In the genomic region with DNA sequence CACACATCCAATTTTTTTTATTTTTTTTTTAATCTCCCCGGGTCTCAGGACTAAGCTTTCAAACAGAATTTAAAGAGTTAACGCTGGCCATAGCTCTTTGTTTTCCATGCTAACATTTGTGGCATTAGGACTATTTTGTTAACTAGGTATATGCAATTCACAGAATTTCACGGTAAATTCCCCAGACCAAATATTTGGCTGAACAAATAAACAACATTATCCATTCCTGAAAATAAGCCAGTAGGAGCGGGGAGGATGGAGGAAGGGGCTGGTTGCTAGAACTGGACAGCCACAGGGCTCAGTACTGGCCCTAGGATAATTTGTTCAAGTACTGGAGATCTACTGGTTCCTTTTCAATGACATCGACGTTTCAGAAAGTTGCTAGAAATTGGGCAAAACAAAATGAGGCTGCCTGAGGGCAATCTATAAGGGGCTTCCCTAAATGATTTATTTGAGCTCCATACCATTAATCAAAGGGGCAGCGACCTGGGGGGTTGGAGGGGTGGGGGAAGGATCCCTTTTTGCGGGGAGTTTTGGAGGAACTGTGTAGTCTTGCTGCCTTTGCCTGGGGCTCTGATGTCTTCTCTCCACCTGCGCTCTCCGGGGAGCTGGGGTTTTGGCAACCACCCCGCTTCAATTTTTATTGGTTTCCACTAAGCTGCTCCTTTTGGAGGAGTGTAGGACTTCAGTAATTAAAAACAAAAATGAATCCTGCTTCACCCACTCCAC, we compare ENCODE assay signal across 16 cellular contexts. TPM values are rescaled to one million over a fixed set of nuclear protein-coding genes. Genes with fewer than 3 reads are reported as not detected.
DNase-seq lines count a peak whose midpoint lies in the region; TF ChIP-seq lines count a peak whose summit lies in the region.
"Had no signal": no experiment of that assay in that cellular context is flagged by ENCODE, and none has a peak within 500 bp of the region (broad histone marks: within the 10 kb centered on the region; RNA-seq: fewer than 3 reads in every experiment).

No MANE protein-coding gene starts in this region.

- DNase-seq in EL: peak; percentile 50
- DNase-seq in M059J (ENCODE audit: low read depth): peak; percentile 78
- no peak for DNase-seq in endodermal cell
- DNase-seq in DMS53 treated with DMSO at 0.1 percent for 48 hours (lab: John Stamatoyannopoulos, UW; ENCODE audit: unreplicated experiment): no peak
- DNase-seq in NCI-H524 treated with DMSO at 0.1 percent for 48 hours (lab: John Stamatoyannopoulos, UW): no peak
- no peak for DNase-seq in NCI-H2029 (lab: John Stamatoyannopoulos, UW)
- no peak for DNase-seq in activated effector memory CD4-positive, alpha-beta T cell treated with Interleukin-2 at 50 U/mL for 16 hours
- DNase-seq: DMS53, foreskin keratinocyte, NCI-H1436 treated with DMSO at 0.1 percent for 48 hours had no signal

- H3K9me3 Mint-ChIP-seq in endodermal cell: no peaks in the 10 kb centered on the region
- no peaks in the 10 kb centered on the region for H3K9me3 Mint-ChIP-seq in nephron
- H3K9me3 Mint-ChIP-seq: stimulated activated naive CD8-positive, alpha-beta T cell treated with anti-CD3 and anti-CD28 coated beads, Interleukin-15, Interleukin-2, amounts not matched to agents 100 ng/mL and 50 ng/mL, for 24 hours had no signal

- H3K27ac ChIP-seq in endodermal cell (ENCODE audit: low read depth, low read length): no peak overlapping the region
- H3K27ac ChIP-seq: foreskin keratinocyte, left lung, Peyer's patch, upper lobe of right lung had no signal

- WGBS in endodermal cell (ENCODE audit: insufficient coverage in 1 of 2, insufficient read length in 1 of 2), 2 experiments: 45 to 57% methylated on average over 4 to 11 of the region's 11 CpGs

- H3K9me3 ChIP-seq in endodermal cell (ENCODE audit: control insufficient read depth, low read length): no peaks in the 10 kb centered on the region
- H3K9me3 ChIP-seq: HAP-1, left lung, Peyer's patch, upper lobe of right lung had no signal

- H3K36me3 ChIP-seq in endodermal cell (ENCODE audit: control insufficient read depth, insufficient read depth, low read length): peaks cover 26% of the 10 kb centered on the region
- H3K36me3 ChIP-seq: left lung, upper lobe of right lung had no signal

- H3K27ac Mint-ChIP-seq in endodermal cell (no peak overlapping the region), nephron (peak overlapping the region in 1 of 3 experiments; percentile 48)
- H3K27ac Mint-ChIP-seq: stimulated activated naive CD8-positive, alpha-beta T cell treated with anti-CD3 and anti-CD28 coated beads, Interleukin-15, Interleukin-2, amounts not matched to agents 100 ng/mL and 50 ng/mL, for 24 hours had no signal

- no peak for TF ChIP-seq CTCF in endodermal cell (conservative IDR thresholded peaks at IDR 0.05)
- no peak for TF ChIP-seq CTCF in nephron (IDR thresholded peaks at IDR 0.05; ENCODE audit: unreplicated experiment in 3 of 3)

- H3K4me1 Mint-ChIP-seq in endodermal cell (peaks cover 55% of the 10 kb centered on the region), nephron (peaks cover 35% of the 10 kb centered on the region)

- H3K4me1 ChIP-seq in endodermal cell (ENCODE audit: control insufficient read depth, insufficient read depth, low read length): peaks cover 14% of the 10 kb centered on the region
- H3K4me1 ChIP-seq: foreskin keratinocyte, Peyer's patch, upper lobe of right lung had no signal

- peaks cover 24% of the 10 kb centered on the region for H3K36me3 Mint-ChIP-seq in endodermal cell (ENCODE audit: low read depth)
- peaks cover 38% of the 10 kb centered on the region for H3K36me3 Mint-ChIP-seq in nephron (ENCODE audit: low read depth)

- peak overlapping the region; percentile 69 for H3K4me3 ChIP-seq in endodermal cell (ENCODE audit: low read length)
- H3K4me3 ChIP-seq: HAP-1 had no signal

- H3K27me3 Mint-ChIP-seq in endodermal cell (ENCODE audit: insufficient read depth) (peaks cover 74% of the 10 kb centered on the region), nephron (ENCODE audit: low read depth) (peaks cover 82% of the 10 kb centered on the region)

- H3K4me3 Mint-ChIP-seq in endodermal cell (peak overlapping the region; percentile 62), nephron (peak overlapping the region; percentile 41 to 73 (median 66))
- H3K4me3 Mint-ChIP-seq: stimulated activated naive CD8-positive, alpha-beta T cell treated with anti-CD3 and anti-CD28 coated beads, Interleukin-15, Interleukin-2, amounts not matched to agents 100 ng/mL and 50 ng/mL, for 24 hours had no signal

- H3K27me3 ChIP-seq in endodermal cell (ENCODE audit: control insufficient read depth, insufficient read depth, low read length, poor library complexity, severe bottlenecking): peaks cover 48% of the 10 kb centered on the region
- H3K27me3 ChIP-seq: foreskin keratinocyte, upper lobe of right lung had no signal

- H3K9ac ChIP-seq in endodermal cell (ENCODE audit: extremely low read depth, low read length, poor library complexity, severe bottlenecking): no peak overlapping the region

RNA-seq across cellular contexts. Expression of a gene that starts 9.0 kb away (rescaled TPM):
- total RNA-seq in M059J (2014; rRNA removed; shearing (Covaris generic)): 45.1 and 71.5 TPM in 2 replicates
- total RNA-seq in endodermal cell: 10 to 100 TPM; 13.0 to 19.9 TPM
- polyA plus RNA-seq in endodermal cell (2013, experiment 1 of 2): 23.8 TPM
- 21.4 TPM for polyA plus RNA-seq in endodermal cell (2013, experiment 2 of 2)

Comparison
In these comparisons a context has a peak if more than half of its experiments do, and no peak if none do; other contexts are left out.
1. DNase-seq: peak in EL (single experiment) and M059J (single experiment); none in endodermal cell (single experiment), DMS53 treated with DMSO at 0.1 percent for 48 hours (single experiment), NCI-H524 treated with DMSO at 0.1 percent for 48 hours (single experiment), NCI-H2029 (single experiment) and activated effector memory CD4-positive, alpha-beta T cell treated with Interleukin-2 at 50 U/mL for 16 hours (single experiment).